ENCODE assay signal across 8 cellular contexts in genomic region chr11:65892661-65893317, GRCh38. TPM values are rescaled to one million over a fixed set of nuclear protein-coding genes. Genes with fewer than 3 reads are reported as not detected.
A peak's percentile ranks its signal among the peaks of the same experiment; 100 is the strongest.
DNase-seq lines count a peak whose midpoint lies in the region; ATAC-seq and TF ChIP-seq lines count a peak whose summit lies in the region.

No MANE protein-coding gene starts in this region.

- no peaks in the 10 kb centered on the region for H3K9me3 Mint-ChIP-seq in activated naive CD8-positive, alpha-beta T cell treated with anti-CD3 and anti-CD28 coated beads for 36 hours

- H3K27me3 Mint-ChIP-seq in activated naive CD8-positive, alpha-beta T cell treated with anti-CD3 and anti-CD28 coated beads for 36 hours = peaks cover 3% of the 10 kb centered on the region

- TF ChIP-seq POLR2A in heart left ventricle (IDR thresholded peaks at IDR 0.05) (no peak), vagina (IDR thresholded peaks at IDR 0.05) (no peak)

- peak overlapping the region; percentile 87 to 99 (median 98) for H3K27ac ChIP-seq in heart left ventricle
- peak overlapping the region; percentile 24 to 93 for H3K27ac ChIP-seq in lung (ENCODE audit: low read depth in 1 of 2, low read length in 1 of 2)
- peak overlapping the region; percentile 97 for H3K27ac ChIP-seq in vagina

- intact Hi-C loops in heart left ventricle (cut with DNase I) = no loop called here
- intact Hi-C loops in cardiac septum (cut with DNase I) = no loop called here
- intact Hi-C loops in vagina (cut with DNase I) = no loop called here

- H3K27me3 ChIP-seq in heart left ventricle (no peaks in the 10 kb centered on the region), lung (ENCODE audit: control insufficient read depth, insufficient read depth) (no peaks in the 10 kb centered on the region), vagina (no peaks in the 10 kb centered on the region)

- H3K9me3 ChIP-seq in heart left ventricle (no peaks in the 10 kb centered on the region), lung (ENCODE audit: control insufficient read depth in 2 of 2, insufficient read depth in 1 of 2, low read length in 1 of 2) (no peaks in the 10 kb centered on the region), vagina (no peaks in the 10 kb centered on the region)

- peak overlapping the region; percentile 89 for H3K4me3 Mint-ChIP-seq in activated naive CD8-positive, alpha-beta T cell treated with anti-CD3 and anti-CD28 coated beads for 36 hours

- H3K36me3 ChIP-seq in heart left ventricle (no peaks in the 10 kb centered on the region), lung (ENCODE audit: control insufficient read depth in 2 of 2, insufficient read depth in 2 of 2, low read length in 2 of 2) (no peaks in the 10 kb centered on the region), vagina (no peaks in the 10 kb centered on the region)

- ATAC-seq in heart left ventricle (no peak), lung (ENCODE audit: insufficient read depth, low FRiP score) (no peak), GM21528 (IDR thresholded peaks at IDR 0.05; ENCODE audit: low FRiP score, unreplicated experiment) (no peak), GM21576 (IDR thresholded peaks at IDR 0.05; ENCODE audit: unreplicated experiment) (no peak)

- 56 to 69% (median 63%) methylated on average over 10 of the region's 10 CpGs for WGBS in heart left ventricle, 4 donors
- WGBS in lung, 2 donors = 69 to 79% methylated on average over 10 of the region's 10 CpGs

- TF ChIP-seq CTCF in heart left ventricle (IDR thresholded peaks at IDR 0.05) (no peak), lung (IDR thresholded peaks at IDR 0.05; ENCODE audit: control extremely low read depth, extremely low read depth) (no peak), vagina (IDR thresholded peaks at IDR 0.05) (no peak)

- H3K4me3 ChIP-seq in heart left ventricle (peak overlapping the region in 10 of 12 donors; percentile 76 to 98 (median 84)), lung (no peak overlapping the region), vagina (peak overlapping the region; percentile 11 to 16)

- peaks cover 39% of the 10 kb centered on the region for H3K36me3 Mint-ChIP-seq in activated naive CD8-positive, alpha-beta T cell treated with anti-CD3 and anti-CD28 coated beads for 36 hours

- H3K4me1 Mint-ChIP-seq in activated naive CD8-positive, alpha-beta T cell treated with anti-CD3 and anti-CD28 coated beads for 36 hours = peaks cover 63% of the 10 kb centered on the region

- H3K27ac Mint-ChIP-seq in activated naive CD8-positive, alpha-beta T cell treated with anti-CD3 and anti-CD28 coated beads for 36 hours = peak overlapping the region; percentile 86

- DNase-seq in heart left ventricle = peak in 2 of 5 donors; percentile 35 to 40
- no peak for DNase-seq in cardiac septum (ENCODE audit: low spot score)
- no peak for DNase-seq in activated naive CD8-positive, alpha-beta T cell treated with anti-CD3 and anti-CD28 coated beads for 36 hours
- no peak for DNase-seq in lung (ENCODE audit: low spot score)
- no peak for DNase-seq in vagina (ENCODE audit: extremely low spot score in 2 of 2)
- no peak for DNase-seq in activated CD8-positive, alpha-beta memory T cell treated with anti-CD3 and anti-CD28 coated beads, Interleukin-2, amount 50 U/mL, for 48 hours

- H3K4me1 ChIP-seq in heart left ventricle (peaks cover 11 to 61% (median 43%) of the 10 kb centered on the region in 12 donors), lung (ENCODE audit: control insufficient read depth in 2 of 2, insufficient read depth in 2 of 2, low read length in 2 of 2) (peaks cover 5 to 7% of the 10 kb centered on the region in 2 donors), vagina (peaks cover 54% of the 10 kb centered on the region)

RNA-seq across cellular contexts. Expression of gene CCDC85B, which starts 2.3 kb away (rescaled TPM):
- total RNA-seq in heart left ventricle (10 to 100 TPM; 32.3 to 78.1 (median 36.9) TPM), cardiac septum (66.2 TPM), lung (10 to 100 TPM; 20.7 to 55.4 TPM), vagina (76.4 TPM)
- polyA plus RNA-seq in heart left ventricle (10 to 100 TPM; 31.3 to 62.1 TPM), lung (10 to 100 TPM; 52.5 to 63.4 TPM)
- 10 to 100 TPM; 78.5 to 81.3 TPM for total RNA-seq in activated naive CD8-positive, alpha-beta T cell treated with anti-CD3 and anti-CD28 coated beads for 36 hours

RNA-seq across cellular contexts. Expression of gene FIBP, which starts 4.5 kb away (rescaled TPM):
- total RNA-seq in heart left ventricle (10 to 100 TPM; 48.2 to 93.9 (median 57.3) TPM), cardiac septum (62.6 TPM), lung (10 to 100 TPM; 49.8 to 74.6 TPM), vagina (78.6 TPM)
- polyA plus RNA-seq in heart left ventricle (10 to 100 TPM; 35.0 to 74.7 TPM), lung (10 to 100 TPM; 47.1 to 77.2 TPM)
- total RNA-seq in activated naive CD8-positive, alpha-beta T cell treated with anti-CD3 and anti-CD28 coated beads for 36 hours = 100 to 1,000 TPM; 113 to 114 TPM

RNA-seq across cellular contexts. Expression of gene FOSL1, which starts 7.4 kb away (rescaled TPM):
- total RNA-seq in heart left ventricle (10 to 100 TPM in 1 of 9 donors, 1 to 10 TPM in 6, under 1 TPM in 2; 0.22 to 13.7 (median 1.5) TPM), cardiac septum (2.0 TPM), lung (10 to 100 TPM in 1 of 2 donors, under 1 TPM in 1; 0.43 to 11.4 TPM), vagina (20.9 TPM)
- polyA plus RNA-seq in heart left ventricle (10 to 100 TPM in 1 of 2 donors, 1 to 10 TPM in 1; 1.2 to 48.1 TPM), lung (10 to 100 TPM; 19.2 to 19.9 TPM)
- total RNA-seq in activated naive CD8-positive, alpha-beta T cell treated with anti-CD3 and anti-CD28 coated beads for 36 hours = 10 to 100 TPM; 15.8 to 16.0 TPM

RNA-seq across cellular contexts. Expression of gene CTSW, which starts 13.2 kb away (rescaled TPM):
- 1 to 10 TPM in 3 of 9 donors, under 1 TPM in 5, not detected in 1; 0.16 to 9.4 (median 0.90) TPM for total RNA-seq in heart left ventricle
- polyA plus RNA-seq in heart left ventricle = under 1 TPM; 0.17 to 0.53 TPM
- total RNA-seq in cardiac septum = 0.83 TPM
- 10 to 100 TPM; 39.3 to 41.5 TPM for total RNA-seq in activated naive CD8-positive, alpha-beta T cell treated with anti-CD3 and anti-CD28 coated beads for 36 hours
- 1 to 10 TPM; 3.1 to 4.6 TPM for total RNA-seq in lung
- 1 to 10 TPM; 2.9 to 8.7 TPM for polyA plus RNA-seq in lung
- total RNA-seq in vagina = 0.74 TPM

RNA-seq across cellular contexts. Expression of gene EFEMP2, which starts 20.2 kb away (rescaled TPM):
- total RNA-seq in heart left ventricle = 100 to 1,000 TPM in 3 of 9 donors, 10 to 100 TPM in 6; 67.7 to 123 (median 88.7) TPM
- 10 to 100 TPM; 43.6 to 86.6 TPM for polyA plus RNA-seq in heart left ventricle
- total RNA-seq in cardiac septum = 118 TPM
- total RNA-seq in activated naive CD8-positive, alpha-beta T cell treated with anti-CD3 and anti-CD28 coated beads for 36 hours = 1 to 10 TPM; 8.5 to 8.9 TPM
- total RNA-seq in lung = 10 to 100 TPM; 62.8 to 67.0 TPM
- polyA plus RNA-seq in lung = 10 to 100 TPM; 34.2 to 44.8 TPM
- total RNA-seq in vagina = 57.9 TPM
